ENCODE assay signal across 23 cellular contexts in genomic region chr1:31662463-31662862, GRCh38. TPM values are rescaled to one million over a fixed set of nuclear protein-coding genes. Genes with fewer than 3 reads are reported as not detected.
A peak's percentile ranks its signal among the peaks of the same experiment; 100 is the strongest.
DNase-seq lines count a peak whose midpoint lies in the region; ATAC-seq and TF ChIP-seq lines count a peak whose summit lies in the region.
"Had no signal": no experiment of that assay in that cellular context is flagged by ENCODE, and none has a peak within 500 bp of the region (broad histone marks: within the 10 kb centered on the region; RNA-seq: fewer than 3 reads in every experiment).

No MANE protein-coding gene starts in this region.

- no peaks in the 10 kb centered on the region for H3K9me3 Mint-ChIP-seq in chondrocyte (ENCODE audit: low read depth)
- no peaks in the 10 kb centered on the region for H3K9me3 Mint-ChIP-seq in activated CD4-positive, alpha-beta memory T cell treated with anti-CD3 and anti-CD28 coated beads, Interleukin-2, amount 10 ng/mL, durations not matched to agents 7 days and 5 days
- H3K9me3 Mint-ChIP-seq: CD4-positive, alpha-beta memory T cell; H9 had no signal

- no peak overlapping the region for H3K4me3 Mint-ChIP-seq in chondrocyte (ENCODE audit: unreplicated experiment)
- no peak overlapping the region for H3K4me3 Mint-ChIP-seq in activated CD4-positive, alpha-beta memory T cell treated with anti-CD3 and anti-CD28 coated beads, Interleukin-2, amount 10 ng/mL, durations not matched to agents 7 days and 5 days
- H3K4me3 Mint-ChIP-seq: CD4-positive, alpha-beta memory T cell; H9 had no signal

- H2AK5ac ChIP-seq in neuronal stem cell (ENCODE audit: low read depth, low read length): peak overlapping the region; percentile 42

- WGBS in neuronal stem cell (ENCODE audit: extremely low coverage in 2 of 2, insufficient read length in 2 of 2, insufficient replicate concordance in 1 of 2), 2 donors: no CpG with 5 or more reads among the region's 12 CpGs

- H2BK120ac ChIP-seq in neuronal stem cell (ENCODE audit: low read depth, low read length): no peak overlapping the region

- POLR2A ChIA-PET in activated CD4-positive, alpha-beta memory T cell treated with anti-CD3 and anti-CD28 coated beads, Interleukin-2, amount 10 ng/mL, durations not matched to agents 7 days and 5 days (lab: Charles Lee): no interaction called here

- no peak overlapping the region for H2BK5ac ChIP-seq in neuronal stem cell (ENCODE audit: low read length)

- H3K36me3 Mint-ChIP-seq in chondrocyte (ENCODE audit: low read depth): peaks cover 22% of the 10 kb centered on the region
- no peaks in the 10 kb centered on the region for H3K36me3 Mint-ChIP-seq in activated CD4-positive, alpha-beta memory T cell treated with anti-CD3 and anti-CD28 coated beads, Interleukin-2, amount 10 ng/mL, durations not matched to agents 7 days and 5 days (ENCODE audit: low read depth)
- H3K36me3 Mint-ChIP-seq: CD4-positive, alpha-beta memory T cell had no signal

- peak overlapping the region; percentile 66 for H3K23ac ChIP-seq in neuronal stem cell (ENCODE audit: low read depth, low read length, poor library complexity)

- no peak overlapping the region for H3K27ac ChIP-seq in neuronal stem cell (replicated peaks; ENCODE audit: low read length)
- no peak overlapping the region for H3K27ac ChIP-seq in effector memory CD4-positive, alpha-beta T cell (ENCODE audit: insufficient read depth, low read length, poor library complexity, severe bottlenecking)
- H3K27ac ChIP-seq: A549 had no signal

- no peak for TF ChIP-seq CTCF in chondrocyte (IDR thresholded peaks at IDR 0.05)

- H3K4me1 ChIP-seq in neuronal stem cell (ENCODE audit: control insufficient read depth in 2 of 2, insufficient read depth in 1 of 2, low read depth in 1 of 2, low read length in 2 of 2): peaks cover 0 to 3% of the 10 kb centered on the region in 2 donors
- H3K4me1 ChIP-seq in effector memory CD4-positive, alpha-beta T cell (ENCODE audit: control insufficient read depth, insufficient read depth, low read length, poor library complexity, severe bottlenecking): no peaks in the 10 kb centered on the region
- H3K4me1 ChIP-seq: BE2C had no signal

- H3K9ac ChIP-seq in neuronal stem cell (ENCODE audit: low read depth, low read length, poor library complexity): no peak overlapping the region

- DNase-seq in H7 (peak; percentile 50), chondrocyte (ENCODE audit: low spot score) (no peak), neuronal stem cell (ENCODE audit: low spot score) (no peak)
- DNase-seq in activated CD4-positive, alpha-beta memory T cell treated with anti-CD3 and anti-CD28 coated beads, Interleukin-2, amount 10 ng/mL, durations not matched to agents 7 days and 5 days: no peak
- no peak for DNase-seq in activated naive CD4-positive, alpha-beta T cell treated with Interleukin-2 at 50 U/mL for 16 hours
- DNase-seq in effector memory CD4-positive, alpha-beta T cell: no peak
- DNase-seq: 8988T, ACHN, AML-193, BE2C, C1 segment of cervical spinal cord, Calu3, COR-L47, DMS53, DMS79 treated with DMSO at 0.1 percent for 48 hours, GF-D8, GOT3, H9 had no signal

- no peak for ATAC-seq in HG03354 (IDR thresholded peaks at IDR 0.05; ENCODE audit: poor library complexity, severe bottlenecking, unreplicated experiment)
- ATAC-seq: A549, HCT116 had no signal

- H3K4ac ChIP-seq in neuronal stem cell (ENCODE audit: low read length): no peak overlapping the region

- H3K79me1 ChIP-seq in neuronal stem cell (ENCODE audit: low read depth, low read length): no peaks in the 10 kb centered on the region

- H3K27me3 ChIP-seq in H7 (ENCODE audit: control insufficient read depth, insufficient read depth, low read length) (no peaks in the 10 kb centered on the region), neuronal stem cell (ENCODE audit: control insufficient read depth in 3 of 3, insufficient read depth in 3 of 3, low read depth in 1 of 3, low read length in 3 of 3) (peaks cover 0 to 60% (median 0%) of the 10 kb centered on the region in 3 experiments)
- no peaks in the 10 kb centered on the region for H3K27me3 ChIP-seq in effector memory CD4-positive, alpha-beta T cell (replicated peaks; ENCODE audit: control insufficient read depth, insufficient read depth, low read length, poor library complexity, severe bottlenecking)
- H3K27me3 ChIP-seq: BE2C had no signal

- no peaks in the 10 kb centered on the region for H3K36me3 ChIP-seq in H7 (replicated peaks; ENCODE audit: control insufficient read depth, insufficient read depth, low read length)
- H3K36me3 ChIP-seq in neuronal stem cell (replicated peaks in 1 of 2; ENCODE audit: control insufficient read depth in 2 of 2, insufficient read depth in 2 of 2, low read length in 2 of 2): no peaks in the 10 kb centered on the region
- H3K36me3 ChIP-seq in effector memory CD4-positive, alpha-beta T cell (ENCODE audit: control insufficient read depth, insufficient read depth, low read length): no peaks in the 10 kb centered on the region
- H3K36me3 ChIP-seq: BE2C had no signal

- CTCF ChIA-PET in activated CD4-positive, alpha-beta memory T cell treated with anti-CD3 and anti-CD28 coated beads, Interleukin-2, amount 10 ng/mL, durations not matched to agents 7 days and 5 days (lab: Charles Lee): interaction anchor here (3.9 to 5.0 kb wide), 2 partner anchors 83 to 127 kb away, joined by 17 to 45 read pairs; no protein-coding TSS in a partner anchor

- H3K27ac Mint-ChIP-seq in chondrocyte (ENCODE audit: unreplicated experiment): peak overlapping the region; percentile 12
- H3K27ac Mint-ChIP-seq in activated CD4-positive, alpha-beta memory T cell treated with anti-CD3 and anti-CD28 coated beads, Interleukin-2, amount 10 ng/mL, durations not matched to agents 7 days and 5 days: no peak overlapping the region

- H2BK12ac ChIP-seq in neuronal stem cell (ENCODE audit: low read length): peak overlapping the region; percentile 31

- no peak overlapping the region for H2AFZ ChIP-seq in neuronal stem cell (ENCODE audit: low read length)

- H3K9me3 ChIP-seq in neuronal stem cell (replicated peaks in 1 of 2; ENCODE audit: control insufficient read depth in 2 of 2, insufficient read depth in 1 of 2, low read depth in 1 of 2, low read length in 2 of 2): no peaks in the 10 kb centered on the region
- H3K9me3 ChIP-seq in effector memory CD4-positive, alpha-beta T cell (ENCODE audit: control insufficient read depth, low read length): no peaks in the 10 kb centered on the region
- H3K9me3 ChIP-seq: A549, BE2C had no signal

- no peak overlapping the region for H3K4me3 ChIP-seq in H7 (ENCODE audit: insufficient read depth, low read depth, low read length)
- H3K4me3 ChIP-seq in neuronal stem cell (ENCODE audit: low read length in 2 of 2): no peak overlapping the region
- H3K4me3 ChIP-seq in effector memory CD4-positive, alpha-beta T cell (ENCODE audit: insufficient read depth, low read depth, low read length, poor library complexity, severe bottlenecking): no peak overlapping the region
- H3K4me3 ChIP-seq: A549 had no signal

- no peak overlapping the region for H3K18ac ChIP-seq in neuronal stem cell (ENCODE audit: low read length)

- no peak overlapping the region for H4K8ac ChIP-seq in neuronal stem cell (ENCODE audit: low read depth, low read length)

- H4K91ac ChIP-seq in neuronal stem cell (ENCODE audit: low read depth, low read length, poor library complexity): no peak overlapping the region

- H2BK15ac ChIP-seq in neuronal stem cell (ENCODE audit: low read length): no peak overlapping the region

- H3K4me1 Mint-ChIP-seq in chondrocyte (ENCODE audit: low read depth): peaks cover 37% of the 10 kb centered on the region
- H3K4me1 Mint-ChIP-seq in activated CD4-positive, alpha-beta memory T cell treated with anti-CD3 and anti-CD28 coated beads, Interleukin-2, amount 10 ng/mL, durations not matched to agents 7 days and 5 days: no peaks in the 10 kb centered on the region
- H3K4me1 Mint-ChIP-seq: CD4-positive, alpha-beta memory T cell had no signal

- H3K27me3 Mint-ChIP-seq in chondrocyte (ENCODE audit: low read depth): no peaks in the 10 kb centered on the region
- peaks cover 4% of the 10 kb centered on the region for H3K27me3 Mint-ChIP-seq in activated CD4-positive, alpha-beta memory T cell treated with anti-CD3 and anti-CD28 coated beads, Interleukin-2, amount 10 ng/mL, durations not matched to agents 7 days and 5 days

- no peak overlapping the region for H3K4me2 ChIP-seq in neuronal stem cell (ENCODE audit: insufficient read depth, low read length, poor library complexity, severe bottlenecking)
- H3K4me2 ChIP-seq: A549 had no signal

- H3K14ac ChIP-seq in neuronal stem cell (ENCODE audit: low read length): no peak overlapping the region

RNA-seq across cellular contexts. Expression of gene PEF1, which starts 17.8 kb away (rescaled TPM):
- total RNA-seq in H7 (2014; rRNA removed; shearing (Covaris generic)): 95.7 and 129 TPM in 2 replicates
- total RNA-seq in chondrocyte: 48.6 to 53.0 TPM (median 52.0 TPM) in 3 replicates
- 43.1 TPM for polyA plus RNA-seq in neuronal stem cell (2013, experiment 1 of 2)
- 43.8 TPM for polyA plus RNA-seq in neuronal stem cell (2013, experiment 2 of 2)
- 10 to 100 TPM; 50.4 to 50.5 TPM for total RNA-seq in activated CD4-positive, alpha-beta memory T cell treated with anti-CD3 and anti-CD28 coated beads, Interleukin-2, amount 10 ng/mL, durations not matched to agents 7 days and 5 days

RNA-seq across cellular contexts. Expression of gene COL16A1, which starts 41.4 kb away (rescaled TPM):
- total RNA-seq in H7 (2014; rRNA removed; shearing (Covaris generic)): 10.3 and 13.8 TPM in 2 replicates
- 230 to 272 TPM (median 262 TPM) in 3 replicates for total RNA-seq in chondrocyte
- 1.2 TPM for polyA plus RNA-seq in neuronal stem cell (2013, experiment 1 of 2)
- 1.3 TPM for polyA plus RNA-seq in neuronal stem cell (2013, experiment 2 of 2)
- not detected for total RNA-seq in activated CD4-positive, alpha-beta memory T cell treated with anti-CD3 and anti-CD28 coated beads, Interleukin-2, amount 10 ng/mL, durations not matched to agents 7 days and 5 days
- total RNA-seq: CD4-positive, alpha-beta memory T cell had no signal
- polyA plus RNA-seq: CD4-positive, alpha-beta memory T cell had no signal

RNA-seq across cellular contexts. Expression of gene HCRTR1, which starts 45.0 kb away (rescaled TPM):
- total RNA-seq in H7 (2014; rRNA removed; shearing (Covaris generic)): not detected in 2 replicates
- 0.21 to 0.45 TPM in 2 of 3 replicates, not detected in the other for total RNA-seq in chondrocyte
- 0.28 TPM for polyA plus RNA-seq in neuronal stem cell (2013, experiment 1 of 2)
- polyA plus RNA-seq in neuronal stem cell (2013, experiment 2 of 2): 0.22 TPM
- total RNA-seq in activated CD4-positive, alpha-beta memory T cell treated with anti-CD3 and anti-CD28 coated beads, Interleukin-2, amount 10 ng/mL, durations not matched to agents 7 days and 5 days: not detected
- total RNA-seq: Calu3; CD4-positive, alpha-beta memory T cell; Daoy; H9 had no signal
- polyA plus RNA-seq: A549; CD4-positive, alpha-beta memory T cell had no signal

Comparison
In these comparisons a context has a peak if more than half of its experiments do, and no peak if none do; other contexts are left out.
1. RNA of gene COL16A1, which starts 41.4 kb away (total RNA-seq): 230 to 272 TPM in chondrocyte; 10.3 to 13.8 TPM in H7 and not detected in activated CD4-positive, alpha-beta memory T cell treated with anti-CD3 and anti-CD28 coated beads, Interleukin-2, amount 10 ng/mL, durations not matched to agents 7 days and 5 days; every median in the first group is over 10 times any median in the second.